In genomic region chr17:27438631-27439030, GRCh38 we compare ENCODE assay signal across 14 cellular contexts. TPM values are rescaled to one million over a fixed set of nuclear protein-coding genes. Genes with fewer than 3 reads are reported as not detected.
DNase-seq lines count a peak whose midpoint lies in the region; ATAC-seq and TF ChIP-seq lines count a peak whose summit lies in the region.
"Had no signal": no experiment of that assay in that cellular context is flagged by ENCODE, and none has a peak within 500 bp of the region (broad histone marks: within the 10 kb centered on the region; RNA-seq: fewer than 3 reads in every experiment).

No MANE protein-coding gene starts in this region.

- H3K9me3 ChIP-seq in upper lobe of right lung (no peaks in the 10 kb centered on the region), tibial artery (no peaks in the 10 kb centered on the region)

- peak; percentile 16 for DNase-seq in ELR (ENCODE audit: low read depth)
- peak; percentile 11 for DNase-seq in T1000 (lab: John Stamatoyannopoulos, UW)
- peak in 8 of 10 donors; percentile 19 to 90 (median 50) for DNase-seq in posterior cingulate gyrus
- DNase-seq in upper lobe of right lung = peak; percentile 19
- DNase-seq in foreskin melanocyte = no peak
- no peak for DNase-seq in tibial artery
- DNase-seq: CD8-positive, alpha-beta T cell; COR-L47; DMS153; DND-41; GM23248 had no signal

- H3K27me3 ChIP-seq in upper lobe of right lung = no peaks in the 10 kb centered on the region
- H3K27me3 ChIP-seq in tibial artery = peaks cover 0 to 3% of the 10 kb centered on the region in 2 donors

- H3K36me3 ChIP-seq in upper lobe of right lung (no peaks in the 10 kb centered on the region), tibial artery (no peaks in the 10 kb centered on the region)

- H3K4me3 ChIP-seq in upper lobe of right lung (no peak overlapping the region), tibial artery (no peak overlapping the region)
- H3K4me3 ChIP-seq: GM23248 had no signal

- no peak for ATAC-seq in upper lobe of right lung
- ATAC-seq in HG02973 (IDR thresholded peaks at IDR 0.05; ENCODE audit: unreplicated experiment) = no peak
- ATAC-seq: CD8-positive, alpha-beta T cell; HCT116 had no signal

- TF ChIP-seq CTCF in upper lobe of right lung (IDR thresholded peaks at IDR 0.05) (no peak), tibial artery (IDR thresholded peaks at IDR 0.05) (no peak)

- intact Hi-C loops in posterior cingulate gyrus (cut with DNase I) (no loop called here), upper lobe of right lung (cut with DNase I) (no loop called here), tibial artery (cut with DNase I; ENCODE audit: low total_unique reads) (loop anchor here (10.0 kb wide), 2 partner anchors 54 to 204 kb away; no protein-coding TSS in a partner anchor)

- no peaks in the 10 kb centered on the region for H3K4me1 ChIP-seq in upper lobe of right lung
- no peaks in the 10 kb centered on the region for H3K4me1 ChIP-seq in tibial artery

- H3K27ac ChIP-seq in upper lobe of right lung (no peak overlapping the region), tibial artery (no peak overlapping the region)
- H3K27ac ChIP-seq: GM23248, HL-60 had no signal

RNA-seq across cellular contexts. Expression of gene KSR1, which starts 17.6 kb away (rescaled TPM):
- total RNA-seq in upper lobe of right lung = 52.5 TPM

Comparison
In these comparisons a context has a peak if more than half of its experiments do, and no peak if none do; other contexts are left out.
1. DNase-seq: peak in ELR (single experiment), T1000 (single experiment), posterior cingulate gyrus (8 of 10) and upper lobe of right lung (single experiment); none in foreskin melanocyte (single experiment) and tibial artery (0 of 2).